In the genomic region with DNA sequence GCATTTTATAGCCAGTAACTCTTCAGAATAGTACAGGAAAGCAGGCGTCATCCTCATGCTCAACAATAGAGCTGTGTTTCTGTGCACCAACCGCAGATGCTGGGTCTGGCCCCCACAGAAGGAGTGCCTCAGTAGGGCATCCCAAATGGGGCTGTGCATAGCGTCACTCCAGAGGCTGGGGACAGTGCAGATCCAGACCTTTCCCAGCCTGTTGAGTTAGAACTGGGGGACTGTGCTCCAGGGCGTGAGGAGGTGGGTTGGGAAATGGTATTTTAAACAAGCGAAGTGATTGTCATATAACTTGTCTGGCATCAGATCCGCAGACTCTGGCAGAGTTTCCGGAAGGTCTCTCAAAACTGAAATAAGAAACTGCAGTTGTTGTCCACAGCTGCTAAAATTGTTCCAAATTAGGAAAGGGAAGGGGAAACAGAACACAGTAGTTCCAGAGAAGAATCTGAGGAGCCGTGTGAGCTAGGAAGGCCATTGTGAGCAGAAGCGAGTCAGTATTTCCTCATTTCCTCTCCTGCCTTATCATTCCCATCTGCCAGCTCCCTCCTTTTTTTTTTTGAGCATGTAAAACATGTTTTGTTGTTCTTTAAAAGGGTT, we compare ENCODE assay signal across 12 cellular contexts. TPM values are rescaled to one million over a fixed set of nuclear protein-coding genes. Genes with fewer than 3 reads are reported as not detected.
DNase-seq lines count a peak whose midpoint lies in the region; ATAC-seq and TF ChIP-seq lines count a peak whose summit lies in the region.
"Had no signal": no experiment of that assay in that cellular context is flagged by ENCODE, and none has a peak within 500 bp of the region (broad histone marks: within the 10 kb centered on the region; RNA-seq: fewer than 3 reads in every experiment).

No MANE protein-coding gene starts in this region.

- CTCF ChIA-PET in CD4-positive, alpha-beta memory T cell (lab: Charles Lee; ENCODE audit: partially characterized antibody), result no interaction called here

- peaks cover 7% of the 10 kb centered on the region for H3K27me3 Mint-ChIP-seq in glutamatergic neuron (ENCODE audit: unreplicated experiment)
- H3K27me3 Mint-ChIP-seq in CD4-positive, alpha-beta memory T cell, result peaks cover 17 to 21% of the 10 kb centered on the region in 2 donors

- peak overlapping the region; percentile 13 for H3K18ac ChIP-seq in trophoblast cell (ENCODE audit: low read length)

- H3K9me3 ChIP-seq in trophoblast cell (ENCODE audit: insufficient read depth, low read depth, low read length), result no peaks in the 10 kb centered on the region
- no peaks in the 10 kb centered on the region for H3K9me3 ChIP-seq in CD4-positive, alpha-beta memory T cell (ENCODE audit: control insufficient read depth in 1 of 2, low read length in 2 of 2)
- H3K9me3 ChIP-seq: BLaER1 had no signal

- H3K4me2 ChIP-seq in trophoblast cell (ENCODE audit: low read length), result peak overlapping the region; percentile 1
- H3K4me2 ChIP-seq: BLaER1 had no signal

- no peak overlapping the region for H2AK5ac ChIP-seq in trophoblast cell (ENCODE audit: low read length)

- no peak overlapping the region for H3K23ac ChIP-seq in trophoblast cell (ENCODE audit: low read length)

- H3K4me1 Mint-ChIP-seq in glutamatergic neuron (ENCODE audit: low read depth, unreplicated experiment), result peaks cover 72% of the 10 kb centered on the region
- H3K4me1 Mint-ChIP-seq in CD4-positive, alpha-beta memory T cell, result peaks cover 0 to 10% (median 8%) of the 10 kb centered on the region in 4 donors

- H3K14ac ChIP-seq in trophoblast cell (ENCODE audit: low read length), result peak overlapping the region; percentile 4

- peaks cover 2% of the 10 kb centered on the region for H3K79me1 ChIP-seq in trophoblast cell (ENCODE audit: low read length)

- no CpG with 5 or more reads among the region's 9 CpGs for WGBS in trophoblast cell (ENCODE audit: extremely low coverage, insufficient coverage, insufficient read length)

- peaks cover 14 to 22% of the 10 kb centered on the region in 2 experiments for H3K4me1 ChIP-seq in trophoblast cell (ENCODE audit: control insufficient read depth in 1 of 2, insufficient read depth in 2 of 2, low read length in 2 of 2)
- H3K4me1 ChIP-seq in CD4-positive, alpha-beta memory T cell (ENCODE audit: insufficient read depth, low read length), result no peaks in the 10 kb centered on the region

- no peak overlapping the region for H4K12ac ChIP-seq in trophoblast cell (ENCODE audit: low read depth, low read length)

- H4K8ac ChIP-seq in trophoblast cell (ENCODE audit: low read depth, low read length), result peak overlapping the region; percentile 25

- H2AFZ ChIP-seq in trophoblast cell (ENCODE audit: insufficient read depth, low read length, poor library complexity), result no peak overlapping the region

- peak overlapping the region; percentile 32 for H2BK5ac ChIP-seq in trophoblast cell (ENCODE audit: low read depth, low read length, poor library complexity)

- H3K9me3 Mint-ChIP-seq in glutamatergic neuron (ENCODE audit: unreplicated experiment), result peaks cover 8% of the 10 kb centered on the region
- H3K9me3 Mint-ChIP-seq in CD4-positive, alpha-beta memory T cell, result no peaks in the 10 kb centered on the region
- H3K9me3 Mint-ChIP-seq: activated naive CD8-positive, alpha-beta T cell treated with anti-CD3 and anti-CD28 coated beads, Interleukin-2, amount 10 ng/mL, durations not matched to agents 7 days and 5 days; stimulated activated effector memory CD8-positive, alpha-beta T cell treated with anti-CD3 and anti-CD28 coated beads, Interleukin-12 subunit alpha, Interleukin-12 subunit beta, amount 100 ng/mL, for 72 hours had no signal

- no peak for ATAC-seq in GM18867 (IDR thresholded peaks at IDR 0.05; ENCODE audit: unreplicated experiment)
- ATAC-seq in GM21526 (IDR thresholded peaks at IDR 0.05; ENCODE audit: low FRiP score, unreplicated experiment), result no peak
- ATAC-seq: stimulated activated effector memory CD8-positive, alpha-beta T cell treated with anti-CD3 and anti-CD28 coated beads, Interleukin-12 subunit alpha, Interleukin-12 subunit beta, amount 100 ng/mL, for 72 hours had no signal

- H3K27ac Mint-ChIP-seq in glutamatergic neuron (ENCODE audit: unreplicated experiment), result peak overlapping the region; percentile 23
- H3K27ac Mint-ChIP-seq in CD4-positive, alpha-beta memory T cell, result no peak overlapping the region
- H3K27ac Mint-ChIP-seq: activated naive CD8-positive, alpha-beta T cell treated with anti-CD3 and anti-CD28 coated beads, Interleukin-2, amount 10 ng/mL, durations not matched to agents 7 days and 5 days; stimulated activated effector memory CD8-positive, alpha-beta T cell treated with anti-CD3 and anti-CD28 coated beads, Interleukin-12 subunit alpha, Interleukin-12 subunit beta, amount 100 ng/mL, for 72 hours had no signal

- intact Hi-C loops in CD4-positive, alpha-beta memory T cell (cut with micrococcal nuclease), result no loop called here

- H4K91ac ChIP-seq in trophoblast cell (ENCODE audit: low read depth, low read length), result no peak overlapping the region

- H3K27me3 ChIP-seq in trophoblast cell (ENCODE audit: insufficient read depth, low read length), result peaks cover 6% of the 10 kb centered on the region
- H3K27me3 ChIP-seq in CD4-positive, alpha-beta memory T cell (ENCODE audit: insufficient read depth, low read length), result no peaks in the 10 kb centered on the region

- DNase-seq in AG20443 (ENCODE audit: low spot score), result peak; percentile 55
- peak; percentile 40 for DNase-seq in amniotic epithelial cell (ENCODE audit: low read depth)
- no peak for DNase-seq in glutamatergic neuron
- no peak for DNase-seq in trophoblast cell
- DNase-seq in CD4-positive, alpha-beta memory T cell, result no peak
- no peak for DNase-seq in NCI-H345 treated with DMSO at 0.1 percent for 48 hours (lab: John Stamatoyannopoulos, UW; ENCODE audit: unreplicated experiment)
- DNase-seq: activated naive CD8-positive, alpha-beta T cell treated with anti-CD3 and anti-CD28 coated beads, Interleukin-2, amount 10 ng/mL, durations not matched to agents 7 days and 5 days; NCI-H187 treated with DMSO at 0.1 percent for 48 hours had no signal

- H2BK12ac ChIP-seq in trophoblast cell (ENCODE audit: low read length), result peak overlapping the region; percentile 41

- H3K36me3 Mint-ChIP-seq in glutamatergic neuron (ENCODE audit: unreplicated experiment), result no peaks in the 10 kb centered on the region
- peaks cover 0 to 6% of the 10 kb centered on the region in 2 donors for H3K36me3 Mint-ChIP-seq in CD4-positive, alpha-beta memory T cell
- H3K36me3 Mint-ChIP-seq: stimulated activated effector memory CD8-positive, alpha-beta T cell treated with anti-CD3 and anti-CD28 coated beads, Interleukin-12 subunit alpha, Interleukin-12 subunit beta, amount 100 ng/mL, for 72 hours had no signal

- H3K36me3 ChIP-seq in trophoblast cell (ENCODE audit: control insufficient read depth in 1 of 2, insufficient read depth in 2 of 2, low read length in 2 of 2), result no peaks in the 10 kb centered on the region
- no peaks in the 10 kb centered on the region for H3K36me3 ChIP-seq in CD4-positive, alpha-beta memory T cell (ENCODE audit: insufficient read depth, low read length)

- no peaks in the 10 kb centered on the region for H3K79me2 ChIP-seq in trophoblast cell (ENCODE audit: control insufficient read depth, insufficient read depth, low read length, poor library complexity)

- no peak overlapping the region for H3K4me3 ChIP-seq in trophoblast cell (ENCODE audit: low read depth, low read length)
- no peak overlapping the region for H3K4me3 ChIP-seq in CD4-positive, alpha-beta memory T cell (ENCODE audit: low read length in 2 of 2)
- H3K4me3 ChIP-seq: BLaER1 had no signal

- TF ChIP-seq CTCF in glutamatergic neuron (IDR thresholded peaks at IDR 0.05; ENCODE audit: partially characterized antibody, unreplicated experiment), result no peak

- no peak overlapping the region for H3K4ac ChIP-seq in trophoblast cell (ENCODE audit: low read depth, low read length)

- peak overlapping the region; percentile 36 for H3K27ac ChIP-seq in trophoblast cell (ENCODE audit: low read depth, low read length)
- H3K27ac ChIP-seq in CD4-positive, alpha-beta memory T cell (ENCODE audit: low read depth, low read length), result no peak overlapping the region
- H3K27ac ChIP-seq: BLaER1 had no signal

- peak overlapping the region; percentile 13 for H2BK120ac ChIP-seq in trophoblast cell (ENCODE audit: insufficient read depth, low read length, poor library complexity)

- no peak overlapping the region for H3K9ac ChIP-seq in trophoblast cell (ENCODE audit: low read length)
- H3K9ac ChIP-seq: BLaER1 had no signal

- peak overlapping the region; percentile 18 for H3K4me3 Mint-ChIP-seq in glutamatergic neuron (ENCODE audit: unreplicated experiment)
- no peak overlapping the region for H3K4me3 Mint-ChIP-seq in CD4-positive, alpha-beta memory T cell
- H3K4me3 Mint-ChIP-seq: activated naive CD8-positive, alpha-beta T cell treated with anti-CD3 and anti-CD28 coated beads, Interleukin-2, amount 10 ng/mL, durations not matched to agents 7 days and 5 days; stimulated activated effector memory CD8-positive, alpha-beta T cell treated with anti-CD3 and anti-CD28 coated beads, Interleukin-12 subunit alpha, Interleukin-12 subunit beta, amount 100 ng/mL, for 72 hours had no signal

- POLR2A ChIA-PET in CD4-positive, alpha-beta memory T cell (lab: Charles Lee; ENCODE audit: partially characterized antibody), result no interaction called here

RNA-seq across cellular contexts. Expression of gene JAM3, which starts 52.2 kb away (rescaled TPM):
- 101 TPM for total RNA-seq in glutamatergic neuron (ENCODE audit: unreplicated experiment)
- 9.1 TPM in 2 replicates for polyA plus RNA-seq in trophoblast cell (2013)
- total RNA-seq in CD4-positive, alpha-beta memory T cell, result 1 to 10 TPM; 6.8 to 8.3 TPM
- polyA plus RNA-seq in CD4-positive, alpha-beta memory T cell, result 1 to 10 TPM; 6.5 to 6.6 TPM

Comparison
In these comparisons a context has a peak if more than half of its experiments do, and no peak if none do; other contexts are left out.
1. DNase-seq: peak in AG20443 (single experiment) and amniotic epithelial cell (single experiment); none in glutamatergic neuron (single experiment), trophoblast cell (0 of 2), CD4-positive, alpha-beta memory T cell (0 of 5) and NCI-H345 treated with DMSO at 0.1 percent for 48 hours (single experiment).
2. RNA of gene JAM3, which starts 52.2 kb away (total RNA-seq): 101 TPM in glutamatergic neuron (single experiment); 6.8 to 8.3 TPM in CD4-positive, alpha-beta memory T cell; every median in the first group is over 10 times any median in the second.